ENCODE assay signal across 8 cellular contexts in the genomic region with DNA sequence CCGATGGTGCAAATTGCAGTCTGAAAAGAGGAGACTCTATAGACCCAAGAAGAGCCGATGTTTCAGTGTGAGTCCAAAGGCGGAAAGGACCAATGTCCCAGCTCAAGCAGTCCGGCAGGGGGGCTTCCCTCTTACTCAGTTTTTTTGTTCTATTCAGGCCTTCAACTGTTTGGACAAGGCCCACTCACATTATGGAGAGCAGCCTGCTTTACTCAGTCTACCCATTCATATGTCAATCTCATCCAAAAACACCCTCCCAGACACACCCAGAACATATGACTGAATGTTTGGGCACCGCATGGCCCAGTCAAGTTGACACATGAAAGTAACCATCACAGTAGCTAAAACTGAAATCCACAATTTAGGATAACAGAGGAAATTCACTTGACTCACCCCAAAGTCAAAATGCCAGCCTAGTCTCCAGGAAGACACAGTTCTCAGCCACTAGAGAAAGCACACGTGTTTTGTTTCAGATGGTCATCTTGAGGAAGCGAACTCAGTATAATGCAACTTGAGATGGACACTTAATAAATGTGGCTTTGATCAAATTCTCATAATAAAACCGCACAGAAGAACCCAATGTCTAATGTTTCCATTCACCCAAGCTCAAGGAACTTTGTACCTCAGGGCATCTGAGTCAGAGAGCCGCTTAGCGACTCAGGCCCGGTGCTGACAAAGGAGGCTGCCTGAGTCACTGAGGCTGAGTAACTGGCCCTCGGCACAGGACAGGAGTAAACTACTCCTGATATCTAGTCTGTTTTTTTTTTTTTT. TPM values are rescaled to one million over a fixed set of nuclear protein-coding genes. Genes with fewer than 3 reads are reported as not detected.
A peak's percentile ranks its signal among the peaks of the same experiment; 100 is the strongest.
DNase-seq lines count a peak whose midpoint lies in the region; TF ChIP-seq lines count a peak whose summit lies in the region.

No MANE protein-coding gene starts in this region.

- DNase-seq in AG09309 (ENCODE audit: low read depth) (peak; percentile 97), NCI-H226 (peak; percentile 96), dermis blood vessel endothelial cell (peak; percentile 94), posterior vena cava (ENCODE audit: low spot score) (peak; percentile 92), UCSD-AML1 (lab: John Stamatoyannopoulos, UW; ENCODE audit: unreplicated experiment) (no peak), NCI-H1436 treated with DMSO at 0.1 percent for 48 hours (lab: John Stamatoyannopoulos, UW) (no peak), SKM-1 treated with dmso at 0.1 percent for 144 hours (lab: John Stamatoyannopoulos, UW; ENCODE audit: unreplicated experiment) (no peak), NCI-H2227 treated with DMSO at 0.1 percent for 48 hours (lab: John Stamatoyannopoulos, UW) (no peak)

- peak overlapping the region; percentile 65 for H3K4me3 ChIP-seq in AG09309 (ENCODE audit: control insufficient read depth, low read depth, low read length)

- intact Hi-C loops in posterior vena cava (cut with DNase I): no loop called here

- TF ChIP-seq CTCF in AG09309 (IDR thresholded peaks at IDR 0.05; ENCODE audit: control insufficient read depth, insufficient read depth, low read depth, low read length, missing control alignments): no peak

RNA-seq across cellular contexts. Expression of a gene that starts 2.4 kb away (rescaled TPM):
- total RNA-seq in dermis blood vessel endothelial cell (42.0 and 56.4 TPM in 2 replicates), posterior vena cava (100 to 1,000 TPM; 119 to 126 TPM)

RNA-seq across cellular contexts. Expression of a gene that starts 59.1 kb away (rescaled TPM):
- total RNA-seq in dermis blood vessel endothelial cell: 18.4 and 18.8 TPM in 2 replicates
- 10 to 100 TPM; 12.7 to 14.0 TPM for total RNA-seq in posterior vena cava

Comparison
In these comparisons a context has a peak if more than half of its experiments do, and no peak if none do; other contexts are left out.
1. DNase-seq: peak in AG09309 (single experiment), NCI-H226 (single experiment), dermis blood vessel endothelial cell (single experiment) and posterior vena cava (single experiment); none in UCSD-AML1 (single experiment), NCI-H1436 treated with DMSO at 0.1 percent for 48 hours (single experiment), SKM-1 treated with dmso at 0.1 percent for 144 hours (single experiment) and NCI-H2227 treated with DMSO at 0.1 percent for 48 hours (single experiment).